32 cellular contexts compared by ENCODE assay signal in the genomic region with DNA sequence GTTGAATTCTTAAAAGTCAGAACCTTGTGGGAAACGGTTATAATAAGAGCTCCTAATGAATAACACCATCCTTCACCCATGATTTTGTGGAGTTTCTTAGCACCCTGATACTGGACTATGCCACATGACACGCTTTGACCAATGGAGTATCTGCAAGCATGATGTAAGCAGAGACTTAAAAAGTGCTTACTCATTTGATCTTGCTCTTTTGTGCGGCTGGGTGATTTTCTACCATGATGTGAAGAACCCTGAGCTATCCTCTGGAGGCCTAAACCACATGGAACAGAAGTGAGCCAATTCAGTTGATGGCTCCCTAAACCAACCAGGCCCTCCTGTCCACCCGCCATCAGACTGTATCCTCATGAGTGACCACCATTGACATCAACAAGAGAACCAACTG.
"Had no signal": no experiment of that assay in that cellular context is flagged by ENCODE, and none has a peak within 500 bp of the region (broad histone marks: within the 10 kb centered on the region; RNA-seq: fewer than 3 reads in every experiment).

No MANE protein-coding gene starts in this region.

- H3K4me3 Mint-ChIP-seq: activated CD4-positive, alpha-beta memory T cell treated with anti-CD3 and anti-CD28 coated beads for 36 hours; activated CD4-positive, alpha-beta T cell treated with anti-CD3 and anti-CD28 coated beads, Interleukin-2, amount 10 ng/mL, durations not matched to agents 24 days and 14 days; activated T-cell treated with anti-CD3 and anti-CD28 coated beads, Interleukin-2, amount 50 U/mL, for 4 hours; activated T-helper 17 cell treated with anti-CD3 and anti-CD28 coated beads, Interleukin-2, amount 50 U/mL, for 72 hours; immature natural killer cell; stimulated activated effector memory CD8-positive, alpha-beta T cell treated with anti-CD3 and anti-CD28 coated beads, Interleukin-12 subunit alpha, Interleukin-12 subunit beta, amount 100 ng/mL, for 72 hours had no signal

- DNase-seq: activated CD4-positive, alpha-beta memory T cell treated with anti-CD3 and anti-CD28 coated beads for 36 hours; activated CD4-positive, alpha-beta T cell treated with anti-CD3 and anti-CD28 coated beads, Interleukin-2, amount 10 ng/mL, durations not matched to agents 24 days and 14 days; activated CD4-positive, CD25-positive, alpha-beta regulatory T cell treated with anti-CD3 and anti-CD28 coated beads, Interleukin-2, amount 50 U/mL, for 72 hours; activated CD8-positive, alpha-beta memory T cell treated with anti-CD3 and anti-CD28 coated beads, Interleukin-2, amount 50 U/mL, for 48 hours; activated gamma-delta T cell treated with Interleukin-2 at 50 U/mL for 16 hours; activated naive CD4-positive, alpha-beta T cell treated with anti-CD3 and anti-CD28 coated beads, Interleukin-2, amount 50 U/mL, for 16 hours; activated T-cell treated with anti-CD3 and anti-CD28 coated beads, Interleukin-2, amount 50 U/mL, for 4 hours; amniotic stem cell; caudate nucleus; foreskin fibroblast; head of caudate nucleus; hippocampal formation; immature natural killer cell; kidney glomerular epithelial cell; left lung; naive B cell; pancreas; retina; stimulated activated CD4-positive, alpha-beta T cell treated with anti-CD3 and anti-CD28 coated beads, Interleukin-4, amount 100 ng/mL, for 24 hours; stomach; tibial artery; WERI-Rb-1 had no signal

- H3K4me1 ChIP-seq: pancreas, prostate gland, stomach, tibial artery had no signal

- H3K27ac Mint-ChIP-seq: activated CD4-positive, alpha-beta memory T cell treated with anti-CD3 and anti-CD28 coated beads for 36 hours; activated CD4-positive, alpha-beta T cell treated with anti-CD3 and anti-CD28 coated beads, Interleukin-2, amount 10 ng/mL, durations not matched to agents 24 days and 14 days; activated T-helper 17 cell treated with anti-CD3 and anti-CD28 coated beads, Interleukin-2, amount 50 U/mL, for 72 hours; immature natural killer cell; stimulated activated effector memory CD8-positive, alpha-beta T cell treated with anti-CD3 and anti-CD28 coated beads, Interleukin-12 subunit alpha, Interleukin-12 subunit beta, amount 100 ng/mL, for 72 hours had no signal

- H3K9me3 ChIP-seq: left lung, pancreas, prostate gland, stomach, suprapubic skin, tibial artery had no signal

- H3K4me3 ChIP-seq: left lung, lung, pancreas, prostate gland, skin epidermis, stomach, suprapubic skin, tibial artery had no signal

- H3K27me3 Mint-ChIP-seq: activated CD4-positive, alpha-beta memory T cell treated with anti-CD3 and anti-CD28 coated beads for 36 hours; activated CD4-positive, alpha-beta T cell treated with anti-CD3 and anti-CD28 coated beads, Interleukin-2, amount 10 ng/mL, durations not matched to agents 24 days and 14 days; activated T-helper 17 cell treated with anti-CD3 and anti-CD28 coated beads, Interleukin-2, amount 50 U/mL, for 72 hours; naive B cell had no signal

- FAIRE-seq: endothelial cell of umbilical vein, pancreas, TTC549 had no signal

- H3K36me3 ChIP-seq: left lung, pancreas, prostate gland, stomach, suprapubic skin, tibial artery, WERI-Rb-1 had no signal

- H3K4me1 Mint-ChIP-seq: activated CD4-positive, alpha-beta T cell treated with anti-CD3 and anti-CD28 coated beads, Interleukin-2, amount 10 ng/mL, durations not matched to agents 24 days and 14 days; activated T-helper 17 cell treated with anti-CD3 and anti-CD28 coated beads, Interleukin-2, amount 50 U/mL, for 72 hours; immature natural killer cell; naive B cell; stimulated activated effector memory CD8-positive, alpha-beta T cell treated with anti-CD3 and anti-CD28 coated beads, Interleukin-12 subunit alpha, Interleukin-12 subunit beta, amount 100 ng/mL, for 72 hours had no signal

- H3K36me3 Mint-ChIP-seq: activated CD4-positive, alpha-beta memory T cell treated with anti-CD3 and anti-CD28 coated beads for 36 hours; immature natural killer cell; naive B cell; stimulated activated effector memory CD8-positive, alpha-beta T cell treated with anti-CD3 and anti-CD28 coated beads, Interleukin-12 subunit alpha, Interleukin-12 subunit beta, amount 100 ng/mL, for 72 hours had no signal

- H3K9me3 Mint-ChIP-seq: activated CD4-positive, alpha-beta memory T cell treated with anti-CD3 and anti-CD28 coated beads for 36 hours; activated CD4-positive, alpha-beta T cell treated with anti-CD3 and anti-CD28 coated beads, Interleukin-2, amount 10 ng/mL, durations not matched to agents 24 days and 14 days; activated T-cell treated with anti-CD3 and anti-CD28 coated beads, Interleukin-2, amount 50 U/mL, for 4 hours; activated T-helper 17 cell treated with anti-CD3 and anti-CD28 coated beads, Interleukin-2, amount 50 U/mL, for 72 hours; immature natural killer cell; naive B cell; stimulated activated effector memory CD8-positive, alpha-beta T cell treated with anti-CD3 and anti-CD28 coated beads, Interleukin-12 subunit alpha, Interleukin-12 subunit beta, amount 100 ng/mL, for 72 hours had no signal

- ATAC-seq: activated T-cell treated with anti-CD3 and anti-CD28 coated beads, Interleukin-2, amount 50 U/mL, for 4 hours; activated T-helper 17 cell treated with anti-CD3 and anti-CD28 coated beads, Interleukin-2, amount 50 U/mL, for 72 hours; esophagus mucosa; left lung; pancreas; sciatic nerve; stimulated activated effector memory CD8-positive, alpha-beta T cell treated with anti-CD3 and anti-CD28 coated beads, Interleukin-12 subunit alpha, Interleukin-12 subunit beta, amount 100 ng/mL, for 72 hours had no signal

- H3K27me3 ChIP-seq: left lung, pancreas, stomach, suprapubic skin, tibial artery had no signal

- H3K27ac ChIP-seq: left lung, pancreas, prostate gland, skin epidermis, stomach, suprapubic skin, tibial artery, WERI-Rb-1 had no signal
